9 cellular contexts compared by ENCODE assay signal in genomic region chr2:191740016-191740419, GRCh38.
DNase-seq lines count a peak whose midpoint lies in the region; ATAC-seq, FAIRE-seq and TF ChIP-seq lines count a peak whose summit lies in the region.
"Had no signal": no experiment of that assay in that cellular context is flagged by ENCODE, and none has a peak within 500 bp of the region (broad histone marks: within the 10 kb centered on the region; RNA-seq: fewer than 3 reads in every experiment).

No MANE protein-coding gene starts in this region.

- H3K4me2 ChIP-seq in KMS-11: peak overlapping the region; percentile 52

- H3K36me3 ChIP-seq in KMS-11 (ENCODE audit: insufficient read depth): no peaks in the 10 kb centered on the region
- no peaks in the 10 kb centered on the region for H3K36me3 ChIP-seq in A673 (ENCODE audit: insufficient read depth, low read length, poor library complexity, severe bottlenecking)
- H3K36me3 ChIP-seq: lower lobe of right lung had no signal

- H3K4me1 ChIP-seq in KMS-11 (ENCODE audit: low read depth, poor library complexity, severe bottlenecking) (peaks cover 28% of the 10 kb centered on the region), A673 (ENCODE audit: insufficient read depth, low read length, poor library complexity, severe bottlenecking) (peaks cover 10% of the 10 kb centered on the region)
- H3K4me1 ChIP-seq: lower lobe of right lung had no signal

- H4K20me1 ChIP-seq in KMS-11 (ENCODE audit: insufficient read depth): no peaks in the 10 kb centered on the region

- H3K36me3 Mint-ChIP-seq in MCF 10A (ENCODE audit: insufficient read depth, unreplicated experiment): no peaks in the 10 kb centered on the region

- intact Hi-C loops in MCF 10A (cut with micrococcal nuclease): no loop called here
- intact Hi-C loops in A673 (cut with micrococcal nuclease; ENCODE audit: unreplicated experiment): no loop called here

- H3K9ac ChIP-seq in KMS-11: peak overlapping the region; percentile 35; the same call in 1 of the 2 replicates

- no peak overlapping the region for H3K4me3 Mint-ChIP-seq in MCF 10A (ENCODE audit: unreplicated experiment)

- no peaks in the 10 kb centered on the region for H3K27me3 Mint-ChIP-seq in MCF 10A (ENCODE audit: insufficient read depth, unreplicated experiment)

- FAIRE-seq in HTR-8/SVneo (lab: Jason Lieb, UNC): no peak

- DNase-seq in GM10248 (ENCODE audit: extremely low spot score): peak; percentile 34
- DNase-seq in activated naive CD8-positive, alpha-beta T cell treated with anti-CD3 and anti-CD28 coated beads, Interleukin-2, amount 50 U/mL, for 16 hours (ENCODE audit: low read depth, low spot score): peak; percentile 8
- DNase-seq in HTR-8/SVneo (ENCODE audit: insufficient read length, low spot score): no peak
- no peak for DNase-seq in MCF 10A (ENCODE audit: unreplicated experiment)
- DNase-seq in A673 (ENCODE audit: low spot score): no peak
- no peak for DNase-seq in 8988T
- DNase-seq: lower lobe of right lung had no signal

- H3K27ac Mint-ChIP-seq in MCF 10A (ENCODE audit: low read depth, unreplicated experiment): no peak overlapping the region

- POLR2A ChIA-PET in GM10248 (lab: Yijun Ruan, JAX): no interaction called here
- POLR2A ChIA-PET in MCF 10A (lab: Yijun Ruan, JAX): no interaction called here
- POLR2A ChIA-PET in A673 (lab: Charles Lee; ENCODE audit: low non-redundant PET): no interaction called here

- peak; percentile 84 for ATAC-seq in GM21515 (IDR thresholded peaks at IDR 0.05; ENCODE audit: unreplicated experiment)

- H3K9me3 ChIP-seq in A673 (ENCODE audit: low read depth, low read length, poor library complexity, severe bottlenecking): no peaks in the 10 kb centered on the region
- H3K9me3 ChIP-seq: lower lobe of right lung had no signal

- no peaks in the 10 kb centered on the region for H3K79me2 ChIP-seq in KMS-11 (ENCODE audit: insufficient read depth, low read depth)

- peak overlapping the region; percentile 91 for H3K4me3 ChIP-seq in KMS-11 (IDR thresholded peaks at IDR 0.05; ENCODE audit: insufficient read depth, low read depth, low read length)
- no peak overlapping the region for H3K4me3 ChIP-seq in A673 (ENCODE audit: low read depth, low read length, poor library complexity, severe bottlenecking)
- H3K4me3 ChIP-seq: lower lobe of right lung had no signal

- CTCF ChIA-PET in GM10248 (lab: Yijun Ruan, JAX): interaction anchor here (1.2 to 1.5 kb wide), 2 partner anchors 19 to 35 kb away, joined by 3 to 8 read pairs; no protein-coding TSS in a partner anchor
- CTCF ChIA-PET in MCF 10A (lab: Yijun Ruan, JAX): interaction anchor here (0.7 kb wide), 1 partner anchor 48 kb away, joined by 3 read pairs; no protein-coding TSS in a partner anchor
- CTCF ChIA-PET in A673 (lab: Charles Lee): no interaction called here

- H3K27me3 ChIP-seq in KMS-11 (ENCODE audit: insufficient read depth, low read depth): no peaks in the 10 kb centered on the region
- no peaks in the 10 kb centered on the region for H3K27me3 ChIP-seq in A673 (replicated peaks; ENCODE audit: insufficient read depth, low read depth, low read length, poor library complexity)

- peak overlapping the region; percentile 57 for H2AFZ ChIP-seq in KMS-11 (ENCODE audit: low read depth)

- TF ChIP-seq CTCF in GM10248 (IDR thresholded peaks at IDR 0.05; ENCODE audit: control extremely low read depth, extremely low read depth, low read depth, missing control alignments) (no peak), KMS-11 (conservative IDR thresholded peaks at IDR 0.05; ENCODE audit: low read depth, low read length) (no peak), MCF 10A (IDR thresholded peaks at IDR 0.05; ENCODE audit: unreplicated experiment) (no peak), A673 (conservative IDR thresholded peaks at IDR 0.05; ENCODE audit: low read depth, low read length) (no peak)

- BruUV-seq in MCF 10A (replicated peaks; lab: Mats Ljungman, UMichigan): no TSS peak
- BruUV-seq in A673 (replicated peaks; lab: Mats Ljungman, UMichigan): no TSS peak

- no peaks in the 10 kb centered on the region for H3K9me3 Mint-ChIP-seq in MCF 10A (ENCODE audit: unreplicated experiment)

- peak overlapping the region; percentile 85 for H3K27ac ChIP-seq in KMS-11
- no peak overlapping the region for H3K27ac ChIP-seq in A673 (ENCODE audit: low read depth, low read length, poor library complexity, severe bottlenecking)
- H3K27ac ChIP-seq: lower lobe of right lung had no signal

- H3K4me1 Mint-ChIP-seq in MCF 10A (ENCODE audit: insufficient read depth, unreplicated experiment): peaks cover 8% of the 10 kb centered on the region

Comparison
In these comparisons a context has a peak if more than half of its experiments do, and no peak if none do; other contexts are left out.
1. DNase-seq: peak in GM10248 (single experiment) and activated naive CD8-positive, alpha-beta T cell treated with anti-CD3 and anti-CD28 coated beads, Interleukin-2, amount 50 U/mL, for 16 hours (single experiment); none in HTR-8/SVneo (single experiment), MCF 10A (single experiment), A673 (single experiment) and 8988T (single experiment).